In the genomic region with DNA sequence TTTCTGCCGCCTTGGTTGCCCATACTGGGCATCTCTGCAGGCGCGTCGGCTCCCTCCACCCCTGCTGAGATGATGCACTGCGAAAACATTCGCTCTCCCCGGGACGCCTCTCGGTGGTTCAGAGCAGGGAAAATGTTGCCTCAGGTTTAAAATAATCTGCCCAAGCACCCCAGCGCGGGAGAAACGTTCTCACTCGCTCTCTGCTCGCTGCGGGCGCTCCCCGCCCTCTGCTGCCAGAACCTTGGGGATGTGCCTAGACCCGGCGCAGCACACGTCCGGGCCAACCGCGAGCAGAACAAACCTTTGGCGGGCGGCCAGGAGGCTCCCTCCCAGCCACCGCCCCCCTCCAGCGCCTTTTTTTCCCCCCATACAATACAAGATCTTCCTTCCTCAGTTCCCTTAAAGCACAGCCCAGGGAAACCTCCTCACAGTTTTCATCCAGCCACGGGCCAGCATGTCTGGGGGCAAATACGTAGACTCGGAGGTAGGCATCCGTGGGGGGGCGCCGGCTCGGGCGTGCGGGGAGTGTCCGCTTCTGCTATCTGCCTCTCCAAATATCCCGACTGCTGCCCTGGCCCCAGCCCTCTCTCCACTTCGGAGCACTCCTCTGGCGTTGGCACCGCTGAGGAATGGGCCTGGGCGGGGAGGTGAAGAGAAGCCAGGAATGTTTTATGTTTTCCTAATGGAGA, we compare ENCODE assay signal across 1 cellular context.
TF ChIP-seq lines count a peak whose summit lies in the region.

Gene CAV1 (plus strand): TSS at position 428 of the 689 bp plus-strand sequence. CDS start 27 bp downstream, at position 455.

TF ChIP-seq in WTC11, 78 proteins besides CTCF, POLR2A, EP300 and RAD21 (continued from another document):
- TF ChIP-seq, protein P1, sequence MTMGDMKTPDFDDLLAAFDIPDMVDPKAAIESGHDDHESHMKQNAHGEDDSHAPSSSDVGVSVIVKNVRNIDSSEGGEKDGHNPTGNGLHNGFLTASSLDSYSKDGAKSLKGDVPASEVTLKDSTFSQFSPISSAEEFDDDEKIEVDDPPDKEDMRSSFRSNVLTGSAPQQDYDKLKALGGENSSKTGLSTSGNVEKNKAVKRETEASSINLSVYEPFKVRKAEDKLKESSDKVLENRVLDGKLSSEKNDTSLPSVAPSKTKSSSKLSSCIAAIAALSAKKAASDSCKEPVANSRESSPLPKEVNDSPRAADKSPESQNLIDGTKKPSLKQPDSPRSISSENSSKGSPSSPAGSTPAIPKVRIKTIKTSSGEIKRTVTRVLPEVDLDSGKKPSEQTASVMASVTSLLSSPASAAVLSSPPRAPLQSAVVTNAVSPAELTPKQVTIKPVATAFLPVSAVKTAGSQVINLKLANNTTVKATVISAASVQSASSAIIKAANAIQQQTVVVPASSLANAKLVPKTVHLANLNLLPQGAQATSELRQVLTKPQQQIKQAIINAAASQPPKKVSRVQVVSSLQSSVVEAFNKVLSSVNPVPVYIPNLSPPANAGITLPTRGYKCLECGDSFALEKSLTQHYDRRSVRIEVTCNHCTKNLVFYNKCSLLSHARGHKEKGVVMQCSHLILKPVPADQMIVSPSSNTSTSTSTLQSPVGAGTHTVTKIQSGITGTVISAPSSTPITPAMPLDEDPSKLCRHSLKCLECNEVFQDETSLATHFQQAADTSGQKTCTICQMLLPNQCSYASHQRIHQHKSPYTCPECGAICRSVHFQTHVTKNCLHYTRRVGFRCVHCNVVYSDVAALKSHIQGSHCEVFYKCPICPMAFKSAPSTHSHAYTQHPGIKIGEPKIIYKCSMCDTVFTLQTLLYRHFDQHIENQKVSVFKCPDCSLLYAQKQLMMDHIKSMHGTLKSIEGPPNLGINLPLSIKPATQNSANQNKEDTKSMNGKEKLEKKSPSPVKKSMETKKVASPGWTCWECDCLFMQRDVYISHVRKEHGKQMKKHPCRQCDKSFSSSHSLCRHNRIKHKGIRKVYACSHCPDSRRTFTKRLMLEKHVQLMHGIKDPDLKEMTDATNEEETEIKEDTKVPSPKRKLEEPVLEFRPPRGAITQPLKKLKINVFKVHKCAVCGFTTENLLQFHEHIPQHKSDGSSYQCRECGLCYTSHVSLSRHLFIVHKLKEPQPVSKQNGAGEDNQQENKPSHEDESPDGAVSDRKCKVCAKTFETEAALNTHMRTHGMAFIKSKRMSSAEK (CRISPR knock-in tag; IDR thresholded peaks at IDR 0.05; ENCODE audit: borderline replicate concordance) = no peak
- no peak for TF ChIP-seq GABPB1 (CRISPR knock-in tag; IDR thresholded peaks at IDR 0.05)
- no peak for TF ChIP-seq AR (CRISPR knock-in tag; IDR thresholded peaks at IDR 0.05)
- no peak for TF ChIP-seq PRRX2 (CRISPR knock-in tag; IDR thresholded peaks at IDR 0.05)
- TF ChIP-seq ZNF423 (CRISPR knock-in tag; IDR thresholded peaks at IDR 0.05) = peak; percentile 95
- TF ChIP-seq, protein P2, sequence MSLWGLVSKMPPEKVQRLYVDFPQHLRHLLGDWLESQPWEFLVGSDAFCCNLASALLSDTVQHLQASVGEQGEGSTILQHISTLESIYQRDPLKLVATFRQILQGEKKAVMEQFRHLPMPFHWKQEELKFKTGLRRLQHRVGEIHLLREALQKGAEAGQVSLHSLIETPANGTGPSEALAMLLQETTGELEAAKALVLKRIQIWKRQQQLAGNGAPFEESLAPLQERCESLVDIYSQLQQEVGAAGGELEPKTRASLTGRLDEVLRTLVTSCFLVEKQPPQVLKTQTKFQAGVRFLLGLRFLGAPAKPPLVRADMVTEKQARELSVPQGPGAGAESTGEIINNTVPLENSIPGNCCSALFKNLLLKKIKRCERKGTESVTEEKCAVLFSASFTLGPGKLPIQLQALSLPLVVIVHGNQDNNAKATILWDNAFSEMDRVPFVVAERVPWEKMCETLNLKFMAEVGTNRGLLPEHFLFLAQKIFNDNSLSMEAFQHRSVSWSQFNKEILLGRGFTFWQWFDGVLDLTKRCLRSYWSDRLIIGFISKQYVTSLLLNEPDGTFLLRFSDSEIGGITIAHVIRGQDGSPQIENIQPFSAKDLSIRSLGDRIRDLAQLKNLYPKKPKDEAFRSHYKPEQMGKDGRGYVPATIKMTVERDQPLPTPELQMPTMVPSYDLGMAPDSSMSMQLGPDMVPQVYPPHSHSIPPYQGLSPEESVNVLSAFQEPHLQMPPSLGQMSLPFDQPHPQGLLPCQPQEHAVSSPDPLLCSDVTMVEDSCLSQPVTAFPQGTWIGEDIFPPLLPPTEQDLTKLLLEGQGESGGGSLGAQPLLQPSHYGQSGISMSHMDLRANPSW (CRISPR knock-in tag; conservative IDR thresholded peaks at IDR 0.05; ENCODE audit: low read depth) = no peak
- no peak for TF ChIP-seq ZBTB43 (CRISPR knock-in tag; IDR thresholded peaks at IDR 0.05)
- no peak for TF ChIP-seq ZNF317 (CRISPR knock-in tag; IDR thresholded peaks at IDR 0.05; ENCODE audit: borderline replicate concordance, low read depth)
- no peak for TF ChIP-seq TCF7 (CRISPR knock-in tag; IDR thresholded peaks at IDR 0.05; ENCODE audit: low read depth)
- no peak; the same call in 1 of the 2 replicates for TF ChIP-seq FOXK1 (CRISPR knock-in tag; IDR thresholded peaks at IDR 0.05)
- no peak for TF ChIP-seq FOXJ3 (CRISPR knock-in tag; IDR thresholded peaks at IDR 0.05; ENCODE audit: borderline replicate concordance)
- TF ChIP-seq NR1H2 (CRISPR knock-in tag; IDR thresholded peaks at IDR 0.05) = no peak
- no peak for TF ChIP-seq ATF1 (CRISPR knock-in tag; IDR thresholded peaks at IDR 0.05)
- TF ChIP-seq SOX15 (CRISPR knock-in tag; IDR thresholded peaks at IDR 0.05) = no peak
